In the genomic region with DNA sequence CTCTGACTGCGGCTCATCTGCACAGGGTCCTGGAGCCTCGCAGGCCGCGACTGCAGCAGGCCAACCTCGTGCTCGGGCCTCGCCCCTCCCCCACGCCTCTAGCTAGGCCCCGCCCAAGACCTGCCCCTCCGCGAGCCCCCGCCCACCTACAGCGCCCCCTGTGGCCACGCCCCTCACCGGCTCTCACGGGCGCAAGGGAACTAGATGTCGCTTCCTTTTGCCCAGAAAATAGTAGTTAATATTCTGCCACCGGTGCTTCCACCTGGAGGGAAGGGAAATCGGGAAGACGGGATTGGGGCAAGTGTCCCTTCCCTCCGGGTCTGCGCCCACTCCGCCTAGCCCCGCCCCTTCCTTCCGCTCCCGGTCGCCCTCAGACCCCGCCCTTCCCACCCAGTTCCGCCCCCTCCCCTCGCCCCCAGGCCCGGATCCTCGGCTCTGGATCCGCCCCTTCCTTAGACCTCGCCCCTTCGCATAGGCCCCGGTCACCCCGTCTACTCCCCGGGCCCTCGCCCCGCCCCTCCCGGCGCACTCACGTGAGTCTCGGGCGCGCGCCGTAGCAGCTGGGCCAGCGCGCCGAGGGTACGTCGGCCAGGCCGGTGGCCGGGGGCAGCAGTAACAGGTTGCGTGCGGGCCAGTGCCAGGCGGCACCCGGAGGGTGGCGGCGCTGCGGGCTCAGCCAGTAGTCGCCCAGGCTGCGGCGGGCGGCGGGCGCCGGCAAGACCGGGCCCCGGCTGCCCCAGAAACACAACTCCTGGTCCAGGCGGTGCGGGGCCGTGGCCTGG, we compare ENCODE assay signal across 8 cellular contexts. TPM values are rescaled to one million over a fixed set of nuclear protein-coding genes. Genes with fewer than 3 reads are reported as not detected.
DNase-seq lines count a peak whose midpoint lies in the region; ATAC-seq and TF ChIP-seq lines count a peak whose summit lies in the region.

No MANE protein-coding gene starts in this region.

- intact Hi-C loops in activated B cell treated with CpG ODN at 0.5 μM for 24 hours (cut with micrococcal nuclease), result loop anchor here (1.0 to 5.0 kb wide), 5 partner anchors 9 to 278 kb away; partner anchors contain the start of genes BSDC1, HDAC1 and MARCKSL1

- peak overlapping the region; percentile 69 for H3K4me3 ChIP-seq in AG09309 (ENCODE audit: control insufficient read depth, low read depth, low read length)

- H3K9me3 Mint-ChIP-seq in activated B cell treated with CpG ODN at 0.5 μM for 24 hours, result no peaks in the 10 kb centered on the region

- peak overlapping the region; percentile 91 for H3K27ac Mint-ChIP-seq in activated B cell treated with CpG ODN at 0.5 μM for 24 hours

- ATAC-seq in GM18907 (IDR thresholded peaks at IDR 0.05; ENCODE audit: unreplicated experiment) (peak; percentile 84), HG03139 (IDR thresholded peaks at IDR 0.05; ENCODE audit: unreplicated experiment) (peak; percentile 92), activated B cell treated with CpG ODN at 0.5 μM for 24 hours (ENCODE audit: low read depth) (peak; percentile 96)

- TF ChIP-seq CTCF in AG09309 (IDR thresholded peaks at IDR 0.05; ENCODE audit: control insufficient read depth, insufficient read depth, low read depth, low read length, missing control alignments) (peak; percentile 48), activated B cell treated with CpG ODN at 0.5 μM for 24 hours (IDR thresholded peaks at IDR 0.05) (no peak)

- H3K4me1 Mint-ChIP-seq in activated B cell treated with CpG ODN at 0.5 μM for 24 hours, result peaks cover 22% of the 10 kb centered on the region

- POLR2A ChIA-PET in activated B cell treated with CpG ODN at 0.5 μM for 24 hours (lab: Charles Lee), result interaction anchor here (0.6 to 6.5 kb wide), 21 partner anchors 9 to 1590 kb away, joined by 3 to 121 read pairs (median 6); partner anchors contain the start of genes BSDC1, CCDC28B, FAM229A and HDAC1

- H3K27me3 Mint-ChIP-seq in activated B cell treated with CpG ODN at 0.5 μM for 24 hours, result no peaks in the 10 kb centered on the region

- peak overlapping the region; percentile 95 for H3K27ac ChIP-seq in caudate nucleus (ENCODE audit: low read depth, low read length)

- no peaks in the 10 kb centered on the region for H3K36me3 Mint-ChIP-seq in activated B cell treated with CpG ODN at 0.5 μM for 24 hours (ENCODE audit: low read depth)

- CTCF ChIA-PET in activated B cell treated with CpG ODN at 0.5 μM for 24 hours (lab: Charles Lee), result interaction anchor here (1.2 to 1.5 kb wide), 3 partner anchors 9 to 135 kb away, joined by 3 to 13 read pairs (median 3); partner anchors contain the start of gene MARCKSL1

- H3K4me3 Mint-ChIP-seq in activated B cell treated with CpG ODN at 0.5 μM for 24 hours, result peak overlapping the region; percentile 91

- DNase-seq in AG09309 (ENCODE audit: low read depth) (peak; percentile 42), NCI-H2227 (lab: John Stamatoyannopoulos, UW; ENCODE audit: unreplicated experiment) (peak; percentile 98), activated B cell treated with CpG ODN at 0.5 μM for 24 hours (peak; percentile 90), caudate nucleus (lab: John Stamatoyannopoulos, UW) (peak in 60 of 61 donors; percentile 35 to 96 (median 88)), islet precursor cell (peak; percentile 97)
- peak; percentile 92 for DNase-seq in stimulated activated CD4-positive, alpha-beta T cell treated with anti-CD3 and anti-CD28 coated beads, Interleukin-12 subunit alpha, Interleukin-12 subunit beta, amount 100 ng/mL, for 4 hours

RNA-seq across cellular contexts. Expression of gene FAM229A, which starts 11.0 kb away (rescaled TPM):
- total RNA-seq in activated B cell treated with CpG ODN at 0.5 μM for 24 hours, result 7.6 and 11.7 TPM in 2 replicates

RNA-seq across cellular contexts. Expression of gene TSSK3, which starts 11.1 kb away (rescaled TPM):
- 3.5 and 6.1 TPM in 2 replicates for total RNA-seq in activated B cell treated with CpG ODN at 0.5 μM for 24 hours

RNA-seq across cellular contexts. Expression of gene MARCKSL1, which starts 15.2 kb away (rescaled TPM):
- 132 TPM in 2 replicates for total RNA-seq in activated B cell treated with CpG ODN at 0.5 μM for 24 hours

RNA-seq across cellular contexts. Expression of gene BSDC1, which starts 43.0 kb away (rescaled TPM):
- total RNA-seq in activated B cell treated with CpG ODN at 0.5 μM for 24 hours, result 51.8 and 72.2 TPM in 2 replicates

RNA-seq across cellular contexts. Expression of gene HDAC1, which starts 59.4 kb away (rescaled TPM):
- total RNA-seq in activated B cell treated with CpG ODN at 0.5 μM for 24 hours, result 204 and 212 TPM in 2 replicates

Comparison
In these comparisons a context has a peak if more than half of its experiments do, and no peak if none do; other contexts are left out.
1. Peak in every context shown above with its lines: DNase-seq, ATAC-seq, H3K4me3 ChIP-seq and H3K27ac ChIP-seq.
2. DNase-seq: peak in every context shown above with its lines; median percentile 98 in NCI-H2227; 97 in islet precursor cell; 92 in stimulated activated CD4-positive, alpha-beta T cell treated with anti-CD3 and anti-CD28 coated beads, Interleukin-12 subunit alpha, Interleukin-12 subunit beta, amount 100 ng/mL, for 4 hours; 90 in activated B cell treated with CpG ODN at 0.5 μM for 24 hours; 88 in caudate nucleus; 42 in AG09309.